Comparison of ENCODE assay signal across 9 cellular contexts in genomic region chr20:22312744-22313346, GRCh38.
A peak's percentile ranks its signal among the peaks of the same experiment; 100 is the strongest.
DNase-seq lines count a peak whose midpoint lies in the region; ATAC-seq, FAIRE-seq and TF ChIP-seq lines count a peak whose summit lies in the region.
"Had no signal": no experiment of that assay in that cellular context is flagged by ENCODE, and none has a peak within 500 bp of the region (broad histone marks: within the 10 kb centered on the region; RNA-seq: fewer than 3 reads in every experiment).

No MANE protein-coding gene starts in this region.

- WGBS in SK-N-SH (ENCODE audit: low lambda C conversion rate) = under 1% methylated on average over 6 of the region's 6 CpGs
- WGBS in pancreas, 2 donors = 1% methylated on average over 6 of the region's 6 CpGs

- no peaks in the 10 kb centered on the region for H4K20me1 ChIP-seq in SK-N-SH (ENCODE audit: insufficient read depth)
- no peaks in the 10 kb centered on the region for H4K20me1 ChIP-seq in endothelial cell of umbilical vein (replicated peaks; ENCODE audit: control insufficient read depth, extremely low read depth, insufficient read depth, low read length)

- ATAC-seq in SK-N-SH treated with all-trans-retinoic acid at 6 μM for 48 hours (no peak; the same call in 2 of the 3 replicates), pancreas (peak in 3 of 4 donors; percentile 49 to 69 (median 53)), GM21526 (IDR thresholded peaks at IDR 0.05; ENCODE audit: low FRiP score, unreplicated experiment) (no peak), GM19023 (IDR thresholded peaks at IDR 0.05; ENCODE audit: unreplicated experiment) (no peak)

- H3K27ac ChIP-seq in SK-N-SH (ENCODE audit: low read depth in 2 of 2, low read length in 1 of 2) = no peak overlapping the region
- H3K27ac ChIP-seq in endothelial cell of umbilical vein (ENCODE audit: insufficient read depth, low read depth, low read length) = no peak overlapping the region
- H3K27ac ChIP-seq in pancreas = no peak overlapping the region

- peak; percentile 16 for DNase-seq in SK-N-SH
- peak; percentile 18 for DNase-seq in NCI-H2196 treated with DMSO at 0.1 percent for 48 hours (lab: John Stamatoyannopoulos, UW; ENCODE audit: unreplicated experiment)
- DNase-seq in endothelial cell of umbilical vein (ENCODE audit: low read depth, low spot score) = peak; percentile 60
- peak in 2 of 6 donors; percentile 6 to 43 for DNase-seq in pancreas
- DNase-seq in KG1 (lab: John Stamatoyannopoulos, UW) = no peak
- DNase-seq: activated naive CD8-positive, alpha-beta T cell treated with anti-CD3 and anti-CD28 coated beads, Interleukin-2, amount 10 ng/mL, durations not matched to agents 7 days and 5 days had no signal

- H3K9me3 ChIP-seq in SK-N-SH (no peaks in the 10 kb centered on the region), endothelial cell of umbilical vein (replicated peaks; ENCODE audit: control insufficient read depth, insufficient read depth, low read length) (no peaks in the 10 kb centered on the region), pancreas (no peaks in the 10 kb centered on the region)

- no peak for TF ChIP-seq EP300 in SK-N-SH (IDR thresholded peaks at IDR 0.05; ENCODE audit: borderline replicate concordance in 1 of 2, low read depth in 1 of 2, low read length in 1 of 2)

- TF ChIP-seq CTCF in SK-N-SH (IDR thresholded peaks at IDR 0.05) (peak; percentile 73), endothelial cell of umbilical vein (IDR thresholded peaks at IDR 0.05; ENCODE audit: extremely low read depth in 1 of 2, insufficient read depth in 1 of 2, low read depth in 1 of 2, low read length in 2 of 2) (peak; percentile 50 to 62), pancreas (IDR thresholded peaks at IDR 0.05) (peak; percentile 8 to 60 (median 48))

- no peaks in the 10 kb centered on the region for H3K4me1 ChIP-seq in SK-N-SH (ENCODE audit: control insufficient read depth in 1 of 2, insufficient read depth in 2 of 2, low read depth in 1 of 2, low read length in 1 of 2)
- H3K4me1 ChIP-seq in endothelial cell of umbilical vein (ENCODE audit: control insufficient read depth, extremely low read depth, insufficient read depth, low read length) = no peaks in the 10 kb centered on the region
- no peaks in the 10 kb centered on the region for H3K4me1 ChIP-seq in pancreas

- CTCF ChIA-PET in SK-N-SH (lab: Yijun Ruan, JAX) (interaction anchor here (0.7 to 1.5 kb wide), 5 partner anchors 9 to 31 kb away, joined by 3 to 5 read pairs (median 3); no protein-coding TSS in a partner anchor), endothelial cell of umbilical vein (lab: Charles Lee) (interaction anchor here (0.6 to 4.7 kb wide), 6 partner anchors 23 to 954 kb away, joined by 3 to 107 read pairs (median 4); no protein-coding TSS in a partner anchor)

- H3K4me3 ChIP-seq in SK-N-SH (ENCODE audit: low read depth in 2 of 2, low read length in 1 of 2) (no peak overlapping the region; a peak in 1 of 4 replicates), endothelial cell of umbilical vein (replicated peaks in 1 of 3; ENCODE audit: insufficient read depth in 1 of 3, low read depth in 1 of 3, low read length in 3 of 3) (no peak overlapping the region), pancreas (no peak overlapping the region)

- H3K9me1 ChIP-seq in endothelial cell of umbilical vein (replicated peaks; ENCODE audit: control insufficient read depth, extremely low read depth, insufficient read depth, low read length) = no peaks in the 10 kb centered on the region

- POLR2A ChIA-PET in SK-N-SH (lab: Yijun Ruan, JAX) = no interaction called here
- POLR2A ChIA-PET in endothelial cell of umbilical vein (lab: Charles Lee) = no interaction called here

- H3K36me3 ChIP-seq in SK-N-SH (replicated peaks in 1 of 2; ENCODE audit: control insufficient read depth in 1 of 2, insufficient read depth in 2 of 2, low read length in 1 of 2) (no peaks in the 10 kb centered on the region), endothelial cell of umbilical vein (ENCODE audit: control insufficient read depth in 2 of 2, extremely low read depth in 1 of 2, insufficient read depth in 2 of 2, low read length in 2 of 2) (no peaks in the 10 kb centered on the region), pancreas (no peaks in the 10 kb centered on the region)

- no peak for TF ChIP-seq POLR2A in endothelial cell of umbilical vein (IDR thresholded peaks at IDR 0.05; ENCODE audit: low read depth, low read length)

- H3K9ac ChIP-seq in SK-N-SH (no peak overlapping the region), endothelial cell of umbilical vein (replicated peaks; ENCODE audit: extremely low read depth, insufficient read depth, low read length) (no peak overlapping the region)

- no peaks in the 10 kb centered on the region for H3K79me2 ChIP-seq in SK-N-SH (ENCODE audit: insufficient read depth)
- H3K79me2 ChIP-seq in endothelial cell of umbilical vein (ENCODE audit: control insufficient read depth, insufficient read depth, low read length) = no peaks in the 10 kb centered on the region

- peak; percentile 92 for FAIRE-seq in endothelial cell of umbilical vein (lab: Jason Lieb, UNC)
- peak; percentile 87 for FAIRE-seq in pancreas (lab: Jason Lieb, UNC)

- H3K4me2 ChIP-seq in SK-N-SH (no peak overlapping the region), endothelial cell of umbilical vein (ENCODE audit: insufficient read depth, low read length) (no peak overlapping the region)

- TF ChIP-seq RAD21 in SK-N-SH (IDR thresholded peaks at IDR 0.05; ENCODE audit: low read length) = peak; percentile 63

- intact Hi-C loops in endothelial cell of umbilical vein (cut with micrococcal nuclease) = loop anchor here (1.0 to 5.0 kb wide), 3 partner anchors 506 to 610 kb away; no protein-coding TSS in a partner anchor
- intact Hi-C loops in pancreas (cut with DNase I) = no loop called here

- BruUV-seq in endothelial cell of umbilical vein (replicated peaks; lab: Mats Ljungman, UMichigan) = no TSS peak

- dilution Hi-C loops in endothelial cell of umbilical vein (cut with MboI; ENCODE audit: extremely low pct_ligation_motif_present, low sequenced_read_pairs) = no loop called here

- H3F3A ChIP-seq in SK-N-SH (replicated peaks; ENCODE audit: insufficient read depth) = no peaks in the 10 kb centered on the region

- H3K9me2 ChIP-seq in SK-N-SH = no peaks in the 10 kb centered on the region

- H3K27me3 ChIP-seq in SK-N-SH (ENCODE audit: insufficient read depth) (peaks cover 12% of the 10 kb centered on the region; the same call in 1 of the 2 replicates), endothelial cell of umbilical vein (ENCODE audit: control insufficient read depth in 2 of 2, insufficient read depth in 2 of 2, low read length in 2 of 2) (no peaks in the 10 kb centered on the region), pancreas (peaks cover 0 to 16% (median 0%) of the 10 kb centered on the region in 4 donors)

- no peak overlapping the region for H2AFZ ChIP-seq in SK-N-SH (ENCODE audit: low read depth)
- no peak overlapping the region for H2AFZ ChIP-seq in endothelial cell of umbilical vein (ENCODE audit: low read depth, low read length)

TF ChIP-seq in SK-N-SH, 30 proteins besides CTCF, POLR2A, EP300 and RAD21 (continues in another document):
- peak; percentile 20; the same call in 1 of the 2 replicates for TF ChIP-seq SMC3 (IDR thresholded peaks at IDR 0.05; ENCODE audit: low read depth, low read length)
- TF ChIP-seq NFIC (IDR thresholded peaks at IDR 0.05; ENCODE audit: borderline replicate concordance) = no peak
- no peak for TF ChIP-seq FOXM1 (IDR thresholded peaks at IDR 0.05; ENCODE audit: low read depth)

TF ChIP-seq in SK-N-SH treated with all-trans-retinoic acid at 6 μM for 48 hours, 23 proteins besides CTCF, POLR2A, EP300 and RAD21 (continues in another document):
- TF ChIP-seq, protein P1, sequence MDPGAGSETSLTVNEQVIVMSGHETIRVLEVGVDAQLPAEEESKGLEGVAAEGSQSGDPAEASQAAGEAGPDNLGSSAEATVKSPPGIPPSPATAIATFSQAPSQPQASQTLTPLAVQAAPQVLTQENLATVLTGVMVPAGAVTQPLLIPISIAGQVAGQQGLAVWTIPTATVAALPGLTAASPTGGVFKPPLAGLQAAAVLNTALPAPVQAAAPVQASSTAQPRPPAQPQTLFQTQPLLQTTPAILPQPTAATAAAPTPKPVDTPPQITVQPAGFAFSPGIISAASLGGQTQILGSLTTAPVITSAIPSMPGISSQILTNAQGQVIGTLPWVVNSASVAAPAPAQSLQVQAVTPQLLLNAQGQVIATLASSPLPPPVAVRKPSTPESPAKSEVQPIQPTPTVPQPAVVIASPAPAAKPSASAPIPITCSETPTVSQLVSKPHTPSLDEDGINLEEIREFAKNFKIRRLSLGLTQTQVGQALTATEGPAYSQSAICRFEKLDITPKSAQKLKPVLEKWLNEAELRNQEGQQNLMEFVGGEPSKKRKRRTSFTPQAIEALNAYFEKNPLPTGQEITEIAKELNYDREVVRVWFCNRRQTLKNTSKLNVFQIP (CRISPR knock-in tag; IDR thresholded peaks at IDR 0.05; ENCODE audit: borderline replicate concordance, low read depth) = no peak
- TF ChIP-seq ARNTL (CRISPR knock-in tag; IDR thresholded peaks at IDR 0.05; ENCODE audit: borderline replicate concordance, low read depth) (no peak), TCF4 (CRISPR knock-in tag; IDR thresholded peaks at IDR 0.05; ENCODE audit: borderline replicate concordance) (no peak), ZNF70 (CRISPR knock-in tag; IDR thresholded peaks at IDR 0.05) (no peak)

TF ChIP-seq in endothelial cell of umbilical vein, 7 proteins besides CTCF, POLR2A, EP300 and RAD21:
- no peak for TF ChIP-seq POLR2AphosphoS5 (IDR thresholded peaks at IDR 0.05; ENCODE audit: insufficient read depth, low read depth, low read length)
- no peak for TF ChIP-seq GATA2 (IDR thresholded peaks at IDR 0.05; ENCODE audit: insufficient read depth, insufficient read length, low read depth, low read length)
- TF ChIP-seq MYC (IDR thresholded peaks at IDR 0.05; ENCODE audit: low read depth, low read length) = no peak
- no peak for TF ChIP-seq EZH2 (IDR thresholded peaks at IDR 0.05; ENCODE audit: borderline replicate concordance, low read depth, low read length, severe bottlenecking)
- TF ChIP-seq JUN (IDR thresholded peaks at IDR 0.05; ENCODE audit: borderline replicate concordance, insufficient read depth, insufficient read length, low read depth) = no peak
TF ChIP-seq in endothelial cell of umbilical vein: peak in this region for 0.

Comparison
In these comparisons a context has a peak if more than half of its experiments do, and no peak if none do; other contexts are left out.
1. ATAC-seq: peak in pancreas (3 of 4); none in SK-N-SH treated with all-trans-retinoic acid at 6 μM for 48 hours (single experiment), GM21526 (single experiment) and GM19023 (single experiment).
2. Peak in every context shown above with its lines, with median percentiles within 50 percentile points of each other: CTCF ChIP-seq.